14 cellular contexts compared by ENCODE assay signal in genomic region chr2:240355001-240355891, GRCh38.
DNase-seq lines count a peak whose midpoint lies in the region; ATAC-seq and TF ChIP-seq lines count a peak whose summit lies in the region.
"Had no signal": no experiment of that assay in that cellular context is flagged by ENCODE, and none has a peak within 500 bp of the region (broad histone marks: within the 10 kb centered on the region; RNA-seq: fewer than 3 reads in every experiment).

No MANE protein-coding gene starts in this region.

- DNase-seq in AG08396 (ENCODE audit: low spot score): peak; percentile 74
- DNase-seq in HFFc6: peak; percentile 53
- peak; percentile 36 for DNase-seq in dermis blood vessel endothelial cell
- no peak for DNase-seq in left lobe of liver (ENCODE audit: low spot score)
- DNase-seq in activated naive CD8-positive, alpha-beta T cell treated with anti-CD3 and anti-CD28 coated beads, Interleukin-2, amount 50 U/mL, for 24 hours: no peak
- DNase-seq in effector memory CD8-positive, alpha-beta T cell: no peak
- DNase-seq in AML-193 (lab: John Stamatoyannopoulos, UW): no peak
- DNase-seq: activated naive CD4-positive, alpha-beta T cell treated with anti-CD3 and anti-CD28 coated beads, Interleukin-2, amount 50 U/mL, for 16 hours; cerebellar nuclear complex; DMS79 treated with DMSO at 0.1 percent for 48 hours; NCI-H2029 treated with DMSO at 0.1 percent for 48 hours; NCI-H774 had no signal

- no peak overlapping the region for H3K4me3 Mint-ChIP-seq in HFFc6
- no peak overlapping the region for H3K4me3 Mint-ChIP-seq in activated naive CD8-positive, alpha-beta T cell treated with anti-CD3 and anti-CD28 coated beads, Interleukin-2, amount 50 U/mL, for 24 hours
- no peak overlapping the region for H3K4me3 Mint-ChIP-seq in effector memory CD8-positive, alpha-beta T cell
- H3K4me3 Mint-ChIP-seq: T-helper 17 cell had no signal

- peaks cover 17% of the 10 kb centered on the region for H3K27me3 Mint-ChIP-seq in HFFc6 (ENCODE audit: insufficient read depth)
- no peaks in the 10 kb centered on the region for H3K27me3 Mint-ChIP-seq in activated naive CD8-positive, alpha-beta T cell treated with anti-CD3 and anti-CD28 coated beads, Interleukin-2, amount 50 U/mL, for 24 hours
- peaks cover 13 to 53% of the 10 kb centered on the region in 2 donors for H3K27me3 Mint-ChIP-seq in effector memory CD8-positive, alpha-beta T cell

- H3K36me3 Mint-ChIP-seq in HFFc6 (ENCODE audit: low read depth): peaks cover 4% of the 10 kb centered on the region
- H3K36me3 Mint-ChIP-seq in activated naive CD8-positive, alpha-beta T cell treated with anti-CD3 and anti-CD28 coated beads, Interleukin-2, amount 50 U/mL, for 24 hours (ENCODE audit: low read depth): no peaks in the 10 kb centered on the region
- no peaks in the 10 kb centered on the region for H3K36me3 Mint-ChIP-seq in effector memory CD8-positive, alpha-beta T cell (ENCODE audit: insufficient read depth)

- peaks cover 6% of the 10 kb centered on the region for H3K9me3 Mint-ChIP-seq in HFFc6
- H3K9me3 Mint-ChIP-seq in activated naive CD8-positive, alpha-beta T cell treated with anti-CD3 and anti-CD28 coated beads, Interleukin-2, amount 50 U/mL, for 24 hours: peaks cover 2% of the 10 kb centered on the region
- peaks cover 0 to under 1% of the 10 kb centered on the region in 2 donors for H3K9me3 Mint-ChIP-seq in effector memory CD8-positive, alpha-beta T cell

- H3K27ac Mint-ChIP-seq in HFFc6: no peak overlapping the region
- H3K27ac Mint-ChIP-seq in activated naive CD8-positive, alpha-beta T cell treated with anti-CD3 and anti-CD28 coated beads, Interleukin-2, amount 50 U/mL, for 24 hours: no peak overlapping the region
- H3K27ac Mint-ChIP-seq in effector memory CD8-positive, alpha-beta T cell: no peak overlapping the region
- H3K27ac Mint-ChIP-seq: T-helper 17 cell had no signal

- ATAC-seq in left lobe of liver: peak; percentile 82
- ATAC-seq in GM18502 (IDR thresholded peaks at IDR 0.05; ENCODE audit: poor library complexity, unreplicated experiment): no peak
- no peak for ATAC-seq in activated naive CD8-positive, alpha-beta T cell treated with anti-CD3 and anti-CD28 coated beads, Interleukin-2, amount 50 U/mL, for 24 hours
- no peak for ATAC-seq in effector memory CD8-positive, alpha-beta T cell (replicated peaks)
- ATAC-seq: T-helper 17 cell had no signal

- H3K4me1 Mint-ChIP-seq in HFFc6 (ENCODE audit: low read depth): no peaks in the 10 kb centered on the region
- H3K4me1 Mint-ChIP-seq in activated naive CD8-positive, alpha-beta T cell treated with anti-CD3 and anti-CD28 coated beads, Interleukin-2, amount 50 U/mL, for 24 hours: no peaks in the 10 kb centered on the region
- no peaks in the 10 kb centered on the region for H3K4me1 Mint-ChIP-seq in effector memory CD8-positive, alpha-beta T cell (ENCODE audit: low read depth in 2 of 2)
- H3K4me1 Mint-ChIP-seq: T-helper 17 cell had no signal

- TF ChIP-seq CTCF in HFFc6 (IDR thresholded peaks at IDR 0.05): no peak

Comparison
In these comparisons a context has a peak if more than half of its experiments do, and no peak if none do; other contexts are left out.
1. DNase-seq: peak in AG08396 (single experiment), HFFc6 (single experiment) and dermis blood vessel endothelial cell (single experiment); none in left lobe of liver (single experiment), activated naive CD8-positive, alpha-beta T cell treated with anti-CD3 and anti-CD28 coated beads, Interleukin-2, amount 50 U/mL, for 24 hours (single experiment), effector memory CD8-positive, alpha-beta T cell (0 of 3) and AML-193 (0 of 2).